ENCODE assay signal across 21 cellular contexts in genomic region chr11:119309411-119309810, GRCh38. TPM values are rescaled to one million over a fixed set of nuclear protein-coding genes. Genes with fewer than 3 reads are reported as not detected.
DNase-seq lines count a peak whose midpoint lies in the region; ATAC-seq, FAIRE-seq and TF ChIP-seq lines count a peak whose summit lies in the region.
"Had no signal": no experiment of that assay in that cellular context is flagged by ENCODE, and none has a peak within 500 bp of the region (broad histone marks: within the 10 kb centered on the region; RNA-seq: fewer than 3 reads in every experiment).

No MANE protein-coding gene starts in this region.

- H3K27me3 Mint-ChIP-seq in activated CD4-positive, alpha-beta T cell treated with anti-CD3 and anti-CD28 coated beads, Interleukin-2, amount 10 ng/mL, durations not matched to agents 7 days and 5 days: peaks cover 4% of the 10 kb centered on the region
- H3K27me3 Mint-ChIP-seq in IgD-negative memory B cell (peaks cover 5% of the 10 kb centered on the region), endodermal cell (ENCODE audit: insufficient read depth) (peaks cover 3% of the 10 kb centered on the region)

- no peak overlapping the region for H3K27ac Mint-ChIP-seq in activated CD4-positive, alpha-beta T cell treated with anti-CD3 and anti-CD28 coated beads, Interleukin-2, amount 10 ng/mL, durations not matched to agents 7 days and 5 days
- peak overlapping the region in 2 of 3 donors; percentile 7 to 67 for H3K27ac Mint-ChIP-seq in IgD-negative memory B cell
- peak overlapping the region; percentile 15 for H3K27ac Mint-ChIP-seq in endodermal cell

- ATAC-seq in HG02970 (IDR thresholded peaks at IDR 0.05; ENCODE audit: low FRiP score, unreplicated experiment): no peak
- ATAC-seq: HepG2 had no signal

- H3K4me3 ChIP-seq in endodermal cell (ENCODE audit: low read length) (no peak overlapping the region), skeletal muscle tissue (ENCODE audit: low read length in 3 of 3) (no peak overlapping the region)
- H3K4me3 ChIP-seq: BLaER1 treated with 17β-estradiol and CSF1 and Interleukin-3, amounts not matched to agents 10 nM and 100 nM had no signal

- 94 to 96% methylated on average over 8 to 11 of the region's 11 CpGs for WGBS in endodermal cell (ENCODE audit: insufficient coverage in 1 of 2, insufficient read length in 1 of 2), 2 experiments

- H3K4me1 ChIP-seq in endodermal cell (ENCODE audit: control insufficient read depth, insufficient read depth, low read length) (no peaks in the 10 kb centered on the region), skeletal muscle tissue (ENCODE audit: control insufficient read depth in 3 of 3, insufficient read depth in 3 of 3, low read length in 3 of 3) (peaks cover 18 to 33% (median 23%) of the 10 kb centered on the region in 3 donors)

- H3K27me3 ChIP-seq in endodermal cell (ENCODE audit: control insufficient read depth, insufficient read depth, low read length, poor library complexity, severe bottlenecking) (no peaks in the 10 kb centered on the region), skeletal muscle tissue (ENCODE audit: control insufficient read depth in 3 of 3, insufficient read depth in 3 of 3, low read length in 3 of 3) (no peaks in the 10 kb centered on the region)
- H3K27me3 ChIP-seq: BLaER1 treated with 17β-estradiol and CSF1 and Interleukin-3, amounts not matched to agents 10 nM and 100 nM had no signal

- no peak for DNase-seq in activated CD4-positive, alpha-beta T cell treated with anti-CD3 and anti-CD28 coated beads, Interleukin-2, amount 10 ng/mL, durations not matched to agents 7 days and 5 days
- no peak for DNase-seq in activated CD4-positive, alpha-beta T cell treated with anti-CD3 and anti-CD28 coated beads, Interleukin-2, amount 50 U/mL, for 1 hour
- DNase-seq in endodermal cell: no peak
- no peak for DNase-seq in GM12891 (ENCODE audit: insufficient read length, low spot score)
- DNase-seq in HTR-8/SVneo (ENCODE audit: insufficient read length, low spot score): no peak
- DNase-seq: COR-L47; DMS153; EL; Kasumi-1; NCI-H1436; NCI-H2081; NCI-H345; NCI-H526 treated with DMSO at 0.1 percent for 48 hours; NK-92 treated with Interleukin-12 subunit alpha and Interleukin-12 subunit beta, amount 100 ng/mL, for 24 hours had no signal

- FAIRE-seq in GM12891 (lab: Jason Lieb, UNC): no peak
- no peak for FAIRE-seq in HTR-8/SVneo (lab: Jason Lieb, UNC)
- FAIRE-seq: HepG2 had no signal

- peaks cover 10% of the 10 kb centered on the region for H3K36me3 Mint-ChIP-seq in activated CD4-positive, alpha-beta T cell treated with anti-CD3 and anti-CD28 coated beads, Interleukin-2, amount 10 ng/mL, durations not matched to agents 7 days and 5 days (ENCODE audit: low read depth)
- H3K36me3 Mint-ChIP-seq in IgD-negative memory B cell: peaks cover 8% of the 10 kb centered on the region
- peaks cover 36% of the 10 kb centered on the region for H3K36me3 Mint-ChIP-seq in endodermal cell (ENCODE audit: low read depth)

- no peak overlapping the region for H3K9ac ChIP-seq in endodermal cell (ENCODE audit: extremely low read depth, low read length, poor library complexity, severe bottlenecking)
- peak overlapping the region in 2 of 3 donors; percentile 10 to 25 for H3K9ac ChIP-seq in skeletal muscle tissue (ENCODE audit: low read depth in 1 of 3, low read length in 3 of 3)
- H3K9ac ChIP-seq: BLaER1 treated with 17β-estradiol and CSF1 and Interleukin-3, amounts not matched to agents 10 nM and 100 nM had no signal

- peaks cover 30% of the 10 kb centered on the region for H3K4me1 Mint-ChIP-seq in activated CD4-positive, alpha-beta T cell treated with anti-CD3 and anti-CD28 coated beads, Interleukin-2, amount 10 ng/mL, durations not matched to agents 7 days and 5 days
- H3K4me1 Mint-ChIP-seq in IgD-negative memory B cell (peaks cover 0 to 1% (median 0%) of the 10 kb centered on the region in 3 donors), endodermal cell (peaks cover 9% of the 10 kb centered on the region)

- H3K36me3 ChIP-seq in endodermal cell (ENCODE audit: control insufficient read depth, insufficient read depth, low read length) (peaks cover 28% of the 10 kb centered on the region), skeletal muscle tissue (ENCODE audit: control insufficient read depth in 3 of 3, insufficient read depth in 3 of 3, low read length in 3 of 3) (peaks cover 10 to 30% (median 23%) of the 10 kb centered on the region in 3 donors)

- no peaks in the 10 kb centered on the region for H3K9me3 Mint-ChIP-seq in activated CD4-positive, alpha-beta T cell treated with anti-CD3 and anti-CD28 coated beads, Interleukin-2, amount 10 ng/mL, durations not matched to agents 7 days and 5 days
- H3K9me3 Mint-ChIP-seq in IgD-negative memory B cell (no peaks in the 10 kb centered on the region), endodermal cell (no peaks in the 10 kb centered on the region)

- no peak for TF ChIP-seq POLR2A in GM12891 (IDR thresholded peaks at IDR 0.05; ENCODE audit: low read depth, low read length)

- H3K4me3 Mint-ChIP-seq in activated CD4-positive, alpha-beta T cell treated with anti-CD3 and anti-CD28 coated beads, Interleukin-2, amount 10 ng/mL, durations not matched to agents 7 days and 5 days: peak overlapping the region; percentile 15
- H3K4me3 Mint-ChIP-seq in IgD-negative memory B cell (no peak overlapping the region), endodermal cell (no peak overlapping the region)

- H3K9me3 ChIP-seq in endodermal cell (ENCODE audit: control insufficient read depth, low read length) (no peaks in the 10 kb centered on the region), skeletal muscle tissue (ENCODE audit: control insufficient read depth in 3 of 3, low read length in 3 of 3) (no peaks in the 10 kb centered on the region)
- H3K9me3 ChIP-seq: BLaER1 treated with 17β-estradiol and CSF1 and Interleukin-3, amounts not matched to agents 10 nM and 100 nM had no signal

- H3K27ac ChIP-seq in endodermal cell (ENCODE audit: low read depth, low read length) (no peak overlapping the region), skeletal muscle tissue (ENCODE audit: low read depth, low read length) (no peak overlapping the region)

- no peak for TF ChIP-seq CTCF in endodermal cell (conservative IDR thresholded peaks at IDR 0.05)

- CTCF ChIA-PET in activated CD4-positive, alpha-beta T cell treated with anti-CD3 and anti-CD28 coated beads, Interleukin-2, amount 10 ng/mL, durations not matched to agents 7 days and 5 days (lab: Charles Lee): interaction anchor here (1.0 to 8.9 kb wide), 3 partner anchors 12 to 59 kb away, joined by 3 to 80 read pairs (median 6); no protein-coding TSS in a partner anchor

- POLR2A ChIA-PET in activated CD4-positive, alpha-beta T cell treated with anti-CD3 and anti-CD28 coated beads, Interleukin-2, amount 10 ng/mL, durations not matched to agents 7 days and 5 days (lab: Charles Lee): no interaction called here

TF ChIP-seq in GM12891, 5 proteins besides CTCF, POLR2A, EP300 and RAD21:
- TF ChIP-seq POLR2AphosphoS5 (IDR thresholded peaks at IDR 0.05; ENCODE audit: low read depth, low read length) (no peak), PAX5 (IDR thresholded peaks at IDR 0.05; ENCODE audit: insufficient read depth, low read length, severe bottlenecking) (no peak), POU2F2 (IDR thresholded peaks at IDR 0.05; ENCODE audit: low read depth, low read length) (no peak), TAF1 (IDR thresholded peaks at IDR 0.05; ENCODE audit: low read depth, low read length) (no peak), SPI1 (IDR thresholded peaks at IDR 0.05; ENCODE audit: low read depth, low read length) (no peak)

RNA-seq across cellular contexts. Expression of gene MCAM, which starts 7.5 kb away (rescaled TPM):
- 1 to 10 TPM; 1.0 to 1.4 TPM for total RNA-seq in activated CD4-positive, alpha-beta T cell treated with anti-CD3 and anti-CD28 coated beads, Interleukin-2, amount 10 ng/mL, durations not matched to agents 7 days and 5 days
- 1.3 TPM for polyA plus RNA-seq in IgD-negative memory B cell
- total RNA-seq in endodermal cell (10 to 100 TPM; 21.9 to 28.3 TPM), skeletal muscle tissue (120 TPM)
- polyA plus RNA-seq in endodermal cell (2013, experiment 1 of 2): 18.9 TPM
- polyA plus RNA-seq in endodermal cell (2013, experiment 2 of 2): 19.8 TPM
- 0.39 TPM for polyA plus RNA-seq in GM12891 (2012; ENCODE audit: low read depth, missing spikeins)

RNA-seq across cellular contexts. Expression of gene RNF26, which starts 24.9 kb away (rescaled TPM):
- total RNA-seq in activated CD4-positive, alpha-beta T cell treated with anti-CD3 and anti-CD28 coated beads, Interleukin-2, amount 10 ng/mL, durations not matched to agents 7 days and 5 days: 10 to 100 TPM; 38.3 to 38.8 TPM
- 41.1 TPM for polyA plus RNA-seq in IgD-negative memory B cell
- 10 to 100 TPM; 51.8 to 76.3 TPM for total RNA-seq in endodermal cell
- polyA plus RNA-seq in endodermal cell (2013, experiment 1 of 2): 65.6 TPM
- 64.4 TPM for polyA plus RNA-seq in endodermal cell (2013, experiment 2 of 2)
- total RNA-seq in skeletal muscle tissue: 2.1 TPM
- polyA plus RNA-seq in GM12891 (2012; ENCODE audit: low read depth, missing spikeins): 14.5 TPM

RNA-seq across cellular contexts. Expression of gene C1QTNF5, which starts 31.3 kb away (rescaled TPM):
- not detected for total RNA-seq in activated CD4-positive, alpha-beta T cell treated with anti-CD3 and anti-CD28 coated beads, Interleukin-2, amount 10 ng/mL, durations not matched to agents 7 days and 5 days
- polyA plus RNA-seq in IgD-negative memory B cell: not detected
- total RNA-seq in endodermal cell (under 1 TPM; 0.62 to 0.66 TPM), skeletal muscle tissue (17.2 TPM)
- 5.5 TPM for polyA plus RNA-seq in endodermal cell (2013, experiment 1 of 2)
- 4.8 TPM for polyA plus RNA-seq in endodermal cell (2013, experiment 2 of 2)
- polyA plus RNA-seq in GM12891 (2012; ENCODE audit: low read depth, missing spikeins): not detected
- total RNA-seq: A172, H4 had no signal

RNA-seq across cellular contexts. Expression of gene MFRP, which starts 37.1 kb away (rescaled TPM):
- not detected for total RNA-seq in activated CD4-positive, alpha-beta T cell treated with anti-CD3 and anti-CD28 coated beads, Interleukin-2, amount 10 ng/mL, durations not matched to agents 7 days and 5 days
- polyA plus RNA-seq in IgD-negative memory B cell: not detected
- total RNA-seq in endodermal cell: not detected
- polyA plus RNA-seq in endodermal cell (2013, experiment 1 of 2): not detected
- not detected for polyA plus RNA-seq in endodermal cell (2013, experiment 2 of 2)
- total RNA-seq in skeletal muscle tissue: not detected
- polyA plus RNA-seq in GM12891 (2012; ENCODE audit: low read depth, missing spikeins): not detected
- total RNA-seq: A172, H4, HepG2 had no signal
- polyA plus RNA-seq: HepG2 had no signal

Comparison
In these comparisons a context has a peak if more than half of its experiments do, and no peak if none do; other contexts are left out.
1. RNA of gene MCAM, which starts 7.5 kb away (total RNA-seq): 120 TPM in skeletal muscle tissue (single experiment) and 21.9 to 28.3 TPM in endodermal cell; 1.0 to 1.4 TPM in activated CD4-positive, alpha-beta T cell treated with anti-CD3 and anti-CD28 coated beads, Interleukin-2, amount 10 ng/mL, durations not matched to agents 7 days and 5 days; every median in the first group is over 4 times any median in the second.
2. RNA of gene RNF26, which starts 24.9 kb away (total RNA-seq): 51.8 to 76.3 TPM in endodermal cell and 38.3 to 38.8 TPM in activated CD4-positive, alpha-beta T cell treated with anti-CD3 and anti-CD28 coated beads, Interleukin-2, amount 10 ng/mL, durations not matched to agents 7 days and 5 days; 2.1 TPM in skeletal muscle tissue (single experiment); every median in the first group is over 10 times any median in the second.
3. RNA of gene C1QTNF5, which starts 31.3 kb away (total RNA-seq): 17.2 TPM in skeletal muscle tissue (single experiment); 0.62 to 0.66 TPM in endodermal cell and not detected in activated CD4-positive, alpha-beta T cell treated with anti-CD3 and anti-CD28 coated beads, Interleukin-2, amount 10 ng/mL, durations not matched to agents 7 days and 5 days; every median in the first group is over 10 times any median in the second.